Comparison of ENCODE assay signal across 8 cellular contexts in genomic region chr10:63264852-63265617, GRCh38.
DNase-seq lines count a peak whose midpoint lies in the region; ATAC-seq and TF ChIP-seq lines count a peak whose summit lies in the region.

No MANE protein-coding gene starts in this region.

- no peaks in the 10 kb centered on the region for H3K9me3 ChIP-seq in MG63
- no peaks in the 10 kb centered on the region for H3K9me3 ChIP-seq in vagina

- H3K4me3 Mint-ChIP-seq in naive B cell = peak overlapping the region; percentile 92 to 100 (median 98)

- peak in 1 of 2 donors; percentile 21 for TF ChIP-seq POLR2A in vagina (IDR thresholded peaks at IDR 0.05)

- H3K4me3 ChIP-seq in MG63 (peak overlapping the region; percentile 58), vagina (peak overlapping the region; percentile 31 to 59)

- no peaks in the 10 kb centered on the region for H3K27me3 ChIP-seq in MG63
- H3K27me3 ChIP-seq in vagina = no peaks in the 10 kb centered on the region

- no peaks in the 10 kb centered on the region for H3K27me3 Mint-ChIP-seq in naive B cell

- peak; percentile 10 for DNase-seq in NCI-H1105 treated with DMSO at 0.1 percent for 48 hours (lab: John Stamatoyannopoulos, UW)
- no peak for DNase-seq in NCI-H1105 (lab: John Stamatoyannopoulos, UW)
- DNase-seq in MG63 = peak; percentile 33
- peak; percentile 16 for DNase-seq in epidermal melanocyte (ENCODE audit: insufficient read length, low spot score)
- no peak for DNase-seq in naive B cell
- DNase-seq in vagina (ENCODE audit: extremely low spot score in 2 of 2) = no peak

- TF ChIP-seq CTCF in VCaP (conservative IDR thresholded peaks at IDR 0.05) (no peak), vagina (IDR thresholded peaks at IDR 0.05) (no peak)

- peak overlapping the region; percentile 85 to 97 (median 92) for H3K27ac Mint-ChIP-seq in naive B cell

- H3K27ac ChIP-seq in VCaP (peak overlapping the region; percentile 87), vagina (peak overlapping the region; percentile 94)

- H3K4me1 Mint-ChIP-seq in naive B cell = peaks cover 14 to 39% (median 23%) of the 10 kb centered on the region in 3 donors

- H3K4me1 ChIP-seq in vagina = peaks cover 50% of the 10 kb centered on the region

- intact Hi-C loops in vagina (cut with DNase I) = loop anchor here (5.0 kb wide), 1 partner anchor 367 kb away; no protein-coding TSS in a partner anchor

- ATAC-seq in naive B cell (ENCODE audit: low read depth in 2 of 2) (no peak), HG02798 (IDR thresholded peaks at IDR 0.05; ENCODE audit: poor library complexity, unreplicated experiment) (no peak)

- H3K9me3 Mint-ChIP-seq in naive B cell = no peaks in the 10 kb centered on the region

- no peaks in the 10 kb centered on the region; the same call in 1 of the 2 replicates for H3K36me3 ChIP-seq in MG63
- H3K36me3 ChIP-seq in vagina = no peaks in the 10 kb centered on the region

- H3K36me3 Mint-ChIP-seq in naive B cell = peaks cover 10 to 11% of the 10 kb centered on the region in 2 donors

Comparison
In these comparisons a context has a peak if more than half of its experiments do, and no peak if none do; other contexts are left out.
1. DNase-seq: peak in NCI-H1105 treated with DMSO at 0.1 percent for 48 hours (single experiment), MG63 (single experiment) and epidermal melanocyte (single experiment); none in NCI-H1105 (single experiment), naive B cell (single experiment) and vagina (0 of 2).